19 cellular contexts compared by ENCODE assay signal in genomic region chr18:59148192-59148591, GRCh38. TPM values are rescaled to one million over a fixed set of nuclear protein-coding genes. Genes with fewer than 3 reads are reported as not detected.
DNase-seq lines count a peak whose midpoint lies in the region; ATAC-seq and TF ChIP-seq lines count a peak whose summit lies in the region.
"Had no signal": no experiment of that assay in that cellular context is flagged by ENCODE, and none has a peak within 500 bp of the region (broad histone marks: within the 10 kb centered on the region; RNA-seq: fewer than 3 reads in every experiment).

No MANE protein-coding gene starts in this region.

- peaks cover 30 to 64% (median 46%) of the 10 kb centered on the region in 4 donors for H3K4me1 Mint-ChIP-seq in CD4-positive, alpha-beta memory T cell

- no peak overlapping the region for H3K4me3 ChIP-seq in mammary epithelial cell (replicated peaks in 1 of 3; ENCODE audit: insufficient read depth in 1 of 3, low read depth in 2 of 3, low read length in 3 of 3)
- no peak overlapping the region for H3K4me3 ChIP-seq in CD4-positive, alpha-beta memory T cell (ENCODE audit: low read length in 2 of 2)
- H3K4me3 ChIP-seq: right atrium auricular region, suprapubic skin had no signal

- POLR2A ChIA-PET in CD4-positive, alpha-beta memory T cell (lab: Charles Lee; ENCODE audit: partially characterized antibody): no interaction called here

- ATAC-seq in left colon (peak; percentile 81), HG03432 (IDR thresholded peaks at IDR 0.05; ENCODE audit: unreplicated experiment) (no peak)

- H3K27ac ChIP-seq in mammary epithelial cell (ENCODE audit: insufficient read depth, low read depth, low read length): no peak overlapping the region
- H3K27ac ChIP-seq in CD4-positive, alpha-beta memory T cell (ENCODE audit: low read depth, low read length): no peak overlapping the region
- H3K27ac ChIP-seq: HL-60, right atrium auricular region, suprapubic skin had no signal

- BruUV-seq in mammary epithelial cell (replicated peaks; lab: Mats Ljungman, UMichigan): no TSS peak

- peak; percentile 84 for DNase-seq in DMS79 treated with DMSO at 0.1 percent for 48 hours (lab: John Stamatoyannopoulos, UW)
- peak; percentile 51 for DNase-seq in NCI-H187 treated with DMSO at 0.1 percent for 48 hours (lab: John Stamatoyannopoulos, UW)
- peak; percentile 98 for DNase-seq in NCI-H69 (lab: John Stamatoyannopoulos, UW)
- DNase-seq in left colon: peak in 1 of 2 donors; percentile 10
- DNase-seq in mammary epithelial cell: no peak
- no peak for DNase-seq in T1000 (lab: John Stamatoyannopoulos, UW)
- DNase-seq in CD4-positive, alpha-beta memory T cell: no peak
- DNase-seq: activated CD4-positive, alpha-beta memory T cell treated with anti-CD3 and anti-CD28 coated beads for 36 hours; activated gamma-delta T cell; AML-193; cortex of kidney; KBM-7; NCI-H1436 treated with DMSO at 0.1 percent for 48 hours had no signal

- peaks cover 28% of the 10 kb centered on the region for H3K79me2 ChIP-seq in mammary epithelial cell (ENCODE audit: insufficient read depth, low read length)

- H3K4me2 ChIP-seq in mammary epithelial cell (ENCODE audit: insufficient read depth, low read depth, low read length): no peak overlapping the region

- dilution Hi-C loops in mammary epithelial cell (cut with HindIII; ENCODE audit: low sequenced_read_pairs): no loop called here

- H3K36me3 Mint-ChIP-seq in CD4-positive, alpha-beta memory T cell: peaks cover 21 to 47% of the 10 kb centered on the region in 2 donors

- H3K4me3 Mint-ChIP-seq in CD4-positive, alpha-beta memory T cell: no peak overlapping the region
- H3K4me3 Mint-ChIP-seq: activated CD4-positive, alpha-beta memory T cell treated with anti-CD3 and anti-CD28 coated beads for 36 hours; memory B cell; natural killer cell treated with Interleukin-12 subunit alpha and Interleukin-12 subunit beta and Interleukin-15 and Interleukin-18, amount 100 ng/mL, for 72 hours had no signal

- no peaks in the 10 kb centered on the region for H3K27me3 Mint-ChIP-seq in CD4-positive, alpha-beta memory T cell
- H3K27me3 Mint-ChIP-seq: activated CD4-positive, alpha-beta memory T cell treated with anti-CD3 and anti-CD28 coated beads for 36 hours; memory B cell; natural killer cell treated with Interleukin-12 subunit alpha and Interleukin-12 subunit beta and Interleukin-15 and Interleukin-18, amount 100 ng/mL, for 72 hours had no signal

- CTCF ChIA-PET in mammary epithelial cell (lab: Charles Lee; ENCODE audit: low non-redundant PET): no interaction called here
- CTCF ChIA-PET in CD4-positive, alpha-beta memory T cell (lab: Charles Lee; ENCODE audit: partially characterized antibody): interaction anchor here (1.1 kb wide), 1 partner anchor 967 kb away, joined by 3 read pairs; no protein-coding TSS in a partner anchor

- no peaks in the 10 kb centered on the region for H3K4me1 ChIP-seq in mammary epithelial cell (ENCODE audit: insufficient read depth, low read length)
- H3K4me1 ChIP-seq in CD4-positive, alpha-beta memory T cell (ENCODE audit: insufficient read depth, low read length): peaks cover 40% of the 10 kb centered on the region
- H3K4me1 ChIP-seq: right atrium auricular region, suprapubic skin had no signal

- no peaks in the 10 kb centered on the region for H3K9me3 ChIP-seq in mammary epithelial cell (replicated peaks; ENCODE audit: insufficient read depth, low read length)
- H3K9me3 ChIP-seq in CD4-positive, alpha-beta memory T cell (ENCODE audit: control insufficient read depth in 1 of 2, low read length in 2 of 2): no peaks in the 10 kb centered on the region
- H3K9me3 ChIP-seq: right atrium auricular region, suprapubic skin had no signal

- H3K9me3 Mint-ChIP-seq in CD4-positive, alpha-beta memory T cell: peaks cover 0 to 2% (median 0%) of the 10 kb centered on the region in 8 donors
- H3K9me3 Mint-ChIP-seq: activated CD4-positive, alpha-beta memory T cell treated with anti-CD3 and anti-CD28 coated beads for 36 hours; memory B cell; natural killer cell treated with Interleukin-12 subunit alpha and Interleukin-12 subunit beta and Interleukin-15 and Interleukin-18, amount 100 ng/mL, for 72 hours had no signal

- WGBS in mammary epithelial cell (ENCODE audit: low coverage, missing lambda C conversion rate): 94% methylated on average over 8 of the region's 8 CpGs

- TF ChIP-seq CTCF in mammary epithelial cell (conservative IDR thresholded peaks at IDR 0.05 in 1 of 2, IDR thresholded peaks at IDR 0.05 in 1 of 2; ENCODE audit: extremely low read depth in 1 of 2, insufficient read depth in 1 of 2, low read depth in 1 of 2, low read length in 2 of 2): no peak

- H3K36me3 ChIP-seq in mammary epithelial cell (ENCODE audit: insufficient read depth, low read length): no peaks in the 10 kb centered on the region
- H3K36me3 ChIP-seq in CD4-positive, alpha-beta memory T cell (ENCODE audit: insufficient read depth, low read length): peaks cover 13% of the 10 kb centered on the region

- intact Hi-C loops in left colon (cut with DNase I, micrococcal nuclease): no loop called here
- intact Hi-C loops in mammary epithelial cell (cut with micrococcal nuclease): no loop called here
- intact Hi-C loops in CD4-positive, alpha-beta memory T cell (cut with micrococcal nuclease): no loop called here

- no peak overlapping the region for H3K9ac ChIP-seq in mammary epithelial cell (ENCODE audit: insufficient read depth, low read length)

- H2AFZ ChIP-seq in mammary epithelial cell (ENCODE audit: low read depth, low read length): no peak overlapping the region

- in situ Hi-C loops in mammary epithelial cell (cut with MboI; ENCODE audit: low sequenced_read_pairs in 2 of 2): no loop called here

- H3K27me3 ChIP-seq in mammary epithelial cell (ENCODE audit: insufficient read depth, low read length): no peaks in the 10 kb centered on the region
- no peaks in the 10 kb centered on the region for H3K27me3 ChIP-seq in CD4-positive, alpha-beta memory T cell (ENCODE audit: insufficient read depth, low read length)
- H3K27me3 ChIP-seq: right atrium auricular region, suprapubic skin had no signal

- H4K20me1 ChIP-seq in mammary epithelial cell (ENCODE audit: insufficient read depth, low read length): no peaks in the 10 kb centered on the region

- peak overlapping the region in 2 of 7 donors; percentile 47 to 72 for H3K27ac Mint-ChIP-seq in CD4-positive, alpha-beta memory T cell
- H3K27ac Mint-ChIP-seq: memory B cell had no signal

RNA-seq across cellular contexts. Expression of gene SEC11C, which starts 8.5 kb away (rescaled TPM):
- 10 to 100 TPM; 59.8 to 60.4 TPM for total RNA-seq in left colon
- total RNA-seq in mammary epithelial cell: 10 to 100 TPM; 13.7 to 47.1 TPM
- polyA plus RNA-seq in mammary epithelial cell: 23.3 TPM
- 27.0 TPM for polyA minus RNA-seq in mammary epithelial cell
- 10 to 100 TPM; 85.1 to 89.3 TPM for total RNA-seq in CD4-positive, alpha-beta memory T cell
- 100 to 1,000 TPM; 213 to 271 TPM for polyA plus RNA-seq in CD4-positive, alpha-beta memory T cell

Comparison
In these comparisons a context has a peak if more than half of its experiments do, and no peak if none do; other contexts are left out.
1. DNase-seq: peak in DMS79 treated with DMSO at 0.1 percent for 48 hours (single experiment), NCI-H187 treated with DMSO at 0.1 percent for 48 hours (single experiment) and NCI-H69 (single experiment); none in mammary epithelial cell (single experiment), T1000 (single experiment) and CD4-positive, alpha-beta memory T cell (0 of 5).